In the genomic region with DNA sequence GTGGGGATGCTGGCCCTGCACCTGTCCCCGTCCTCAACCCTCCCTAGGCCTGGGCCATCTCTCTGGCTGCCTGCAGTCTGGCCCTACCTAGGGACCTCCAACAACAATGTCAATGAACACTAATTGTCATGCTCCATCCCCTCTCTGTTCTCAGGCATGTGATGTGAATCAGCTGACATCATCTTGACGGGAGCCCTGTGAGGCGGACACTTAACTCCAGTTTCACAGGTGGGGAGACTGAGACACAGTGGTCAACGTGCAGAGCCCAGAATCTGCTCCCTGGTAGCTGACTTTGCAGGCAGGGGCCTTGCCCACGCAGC, we compare ENCODE assay signal across 8 cellular contexts. TPM values are rescaled to one million over a fixed set of nuclear protein-coding genes. Genes with fewer than 3 reads are reported as not detected.
DNase-seq lines count a peak whose midpoint lies in the region; ATAC-seq, FAIRE-seq and TF ChIP-seq lines count a peak whose summit lies in the region.

No MANE protein-coding gene starts in this region.

- peak overlapping the region; percentile 92 for H3K4me3 Mint-ChIP-seq in HFFc6
- H3K4me3 Mint-ChIP-seq in activated T-helper 17 cell treated with anti-CD3 and anti-CD28 coated beads, Interleukin-2, amount 50 U/mL, for 72 hours, result peak overlapping the region; percentile 89

- H3K27me3 ChIP-seq in iPS-15b (ENCODE audit: control insufficient read depth, insufficient read depth, low read length), result no peaks in the 10 kb centered on the region

- H3K27me3 Mint-ChIP-seq in HFFc6 (ENCODE audit: insufficient read depth), result peaks cover 4% of the 10 kb centered on the region
- H3K27me3 Mint-ChIP-seq in activated T-helper 17 cell treated with anti-CD3 and anti-CD28 coated beads, Interleukin-2, amount 50 U/mL, for 72 hours, result no peaks in the 10 kb centered on the region

- peaks cover 2% of the 10 kb centered on the region for H3K4me1 ChIP-seq in iPS-15b (ENCODE audit: control insufficient read depth, insufficient read depth, low read length)

- H3K27ac Mint-ChIP-seq in HFFc6, result peak overlapping the region; percentile 80
- H3K27ac Mint-ChIP-seq in activated T-helper 17 cell treated with anti-CD3 and anti-CD28 coated beads, Interleukin-2, amount 50 U/mL, for 72 hours, result no peak overlapping the region

- TF ChIP-seq POLR2A in GM12891 (IDR thresholded peaks at IDR 0.05; ENCODE audit: low read depth, low read length), result no peak

- peaks cover 50% of the 10 kb centered on the region for H3K4me1 Mint-ChIP-seq in HFFc6 (ENCODE audit: low read depth)
- H3K4me1 Mint-ChIP-seq in activated T-helper 17 cell treated with anti-CD3 and anti-CD28 coated beads, Interleukin-2, amount 50 U/mL, for 72 hours, result peaks cover 25% of the 10 kb centered on the region

- no peak for TF ChIP-seq CTCF in HFFc6 (IDR thresholded peaks at IDR 0.05)

- no peaks in the 10 kb centered on the region for H3K36me3 Mint-ChIP-seq in HFFc6 (ENCODE audit: low read depth)
- H3K36me3 Mint-ChIP-seq in activated T-helper 17 cell treated with anti-CD3 and anti-CD28 coated beads, Interleukin-2, amount 50 U/mL, for 72 hours (ENCODE audit: low read depth), result peaks cover 9% of the 10 kb centered on the region

- FAIRE-seq in GM12891 (lab: Jason Lieb, UNC), result no peak

- H3K9me3 Mint-ChIP-seq in HFFc6, result no peaks in the 10 kb centered on the region
- no peaks in the 10 kb centered on the region for H3K9me3 Mint-ChIP-seq in activated T-helper 17 cell treated with anti-CD3 and anti-CD28 coated beads, Interleukin-2, amount 50 U/mL, for 72 hours

- H3K4me3 ChIP-seq in iPS-15b (ENCODE audit: low read depth, low read length) (peak overlapping the region; percentile 75), skin epidermis (peak overlapping the region; percentile 61 to 96 (median 89))

- H3K27ac ChIP-seq in skin epidermis, result peak overlapping the region; percentile 45 to 95 (median 87)

- H3K36me3 ChIP-seq in iPS-15b (ENCODE audit: control insufficient read depth, insufficient read depth, low read length), result no peaks in the 10 kb centered on the region

- ATAC-seq in activated T-helper 17 cell treated with anti-CD3 and anti-CD28 coated beads, Interleukin-2, amount 50 U/mL, for 72 hours (replicated peaks), result no peak

- DNase-seq in HFFc6 (no peak), GM12891 (ENCODE audit: insufficient read length, low spot score) (no peak), NCI-H2171 treated with DMSO at 0.1 percent for 48 hours (lab: John Stamatoyannopoulos, UW) (no peak), ecto neural progenitor cell (ENCODE audit: low spot score) (no peak), NCI-H526 (lab: John Stamatoyannopoulos, UW) (no peak)

- peak overlapping the region; percentile 76 for H3K9ac ChIP-seq in iPS-15b (ENCODE audit: low read depth, low read length)

- no peaks in the 10 kb centered on the region for H3K9me3 ChIP-seq in iPS-15b (ENCODE audit: control insufficient read depth, insufficient read depth, low read length)

TF ChIP-seq in GM12891, 5 proteins besides CTCF, POLR2A, EP300 and RAD21:
- TF ChIP-seq SPI1 (IDR thresholded peaks at IDR 0.05; ENCODE audit: low read depth, low read length) (no peak), POU2F2 (IDR thresholded peaks at IDR 0.05; ENCODE audit: low read depth, low read length) (no peak), PAX5 (IDR thresholded peaks at IDR 0.05; ENCODE audit: insufficient read depth, low read length, severe bottlenecking) (no peak), POLR2AphosphoS5 (IDR thresholded peaks at IDR 0.05; ENCODE audit: low read depth, low read length) (no peak), TAF1 (IDR thresholded peaks at IDR 0.05; ENCODE audit: low read depth, low read length) (no peak)

RNA-seq across cellular contexts. Expression of a gene that starts 0.8 kb away (rescaled TPM):
- 10 to 100 TPM; 36.8 to 47.4 (median 41.5) TPM for total RNA-seq in HFFc6 (2021; fragmentation: NEBNext Ultra II Directional; extraction: Animal tissue kit (Norgen Biotek cat#: 25700))
- 10 to 100 TPM; 52.0 to 79.9 TPM for total RNA-seq in activated T-helper 17 cell treated with anti-CD3 and anti-CD28 coated beads, Interleukin-2, amount 50 U/mL, for 72 hours
- 34.5 TPM for polyA plus RNA-seq in GM12891 (2012; ENCODE audit: low read depth, missing spikeins)

RNA-seq across cellular contexts. Expression of a gene that starts 12.8 kb away (rescaled TPM):
- under 1 TPM in 2 of 6 experiments, not detected in 4; 0.10 to 0.17 TPM for total RNA-seq in HFFc6 (2021; fragmentation: NEBNext Ultra II Directional; extraction: Animal tissue kit (Norgen Biotek cat#: 25700))
- under 1 TPM; 0.13 to 0.22 TPM for total RNA-seq in activated T-helper 17 cell treated with anti-CD3 and anti-CD28 coated beads, Interleukin-2, amount 50 U/mL, for 72 hours
- polyA plus RNA-seq in GM12891 (2012; ENCODE audit: low read depth, missing spikeins), result 0.13 TPM

RNA-seq across cellular contexts. Expression of a gene that starts 17.1 kb away (rescaled TPM):
- total RNA-seq in HFFc6 (2021; fragmentation: NEBNext Ultra II Directional; extraction: Animal tissue kit (Norgen Biotek cat#: 25700)), result 10 to 100 TPM; 11.0 to 16.3 (median 12.9) TPM
- total RNA-seq in activated T-helper 17 cell treated with anti-CD3 and anti-CD28 coated beads, Interleukin-2, amount 50 U/mL, for 72 hours, result 10 to 100 TPM; 38.6 to 49.4 TPM
- 27.9 TPM for polyA plus RNA-seq in GM12891 (2012; ENCODE audit: low read depth, missing spikeins)

RNA-seq across cellular contexts. Expression of a gene that starts 17.6 kb away (rescaled TPM):
- under 1 TPM; 0.27 to 1.00 (median 0.41) TPM for total RNA-seq in HFFc6 (2021; fragmentation: NEBNext Ultra II Directional; extraction: Animal tissue kit (Norgen Biotek cat#: 25700))
- total RNA-seq in activated T-helper 17 cell treated with anti-CD3 and anti-CD28 coated beads, Interleukin-2, amount 50 U/mL, for 72 hours, result under 1 TPM; 0.48 to 0.56 TPM
- polyA plus RNA-seq in GM12891 (2012; ENCODE audit: low read depth, missing spikeins), result 0.68 TPM

RNA-seq across cellular contexts. Expression of a gene that starts 22.0 kb away (rescaled TPM):
- total RNA-seq in HFFc6 (2021; fragmentation: NEBNext Ultra II Directional; extraction: Animal tissue kit (Norgen Biotek cat#: 25700)), result not detected
- under 1 TPM in 1 of 2 donors, not detected in 1; 0.71 TPM for total RNA-seq in activated T-helper 17 cell treated with anti-CD3 and anti-CD28 coated beads, Interleukin-2, amount 50 U/mL, for 72 hours
- polyA plus RNA-seq in GM12891 (2012; ENCODE audit: low read depth, missing spikeins), result not detected
